In the genomic region with DNA sequence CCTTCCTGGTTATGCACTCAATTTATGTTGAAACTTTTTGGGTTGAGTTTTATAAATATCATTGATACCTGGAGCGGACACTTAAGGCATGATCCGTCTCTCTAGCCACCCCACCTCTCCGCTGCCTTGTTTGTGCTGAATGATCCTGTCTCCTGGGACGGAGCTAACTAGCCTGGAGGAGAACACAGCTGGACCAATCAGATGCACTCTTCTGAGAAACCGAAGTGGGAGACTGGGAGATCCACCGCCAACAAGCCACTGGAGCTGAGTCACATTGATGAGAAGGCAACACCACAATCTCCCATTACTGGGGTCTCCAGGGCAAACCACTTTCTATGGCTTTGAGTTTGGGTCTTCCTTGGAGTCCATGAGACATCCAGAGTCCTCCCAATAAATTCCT, we compare ENCODE assay signal across 18 cellular contexts. TPM values are rescaled to one million over a fixed set of nuclear protein-coding genes. Genes with fewer than 3 reads are reported as not detected.
A peak's percentile ranks its signal among the peaks of the same experiment; 100 is the strongest.
DNase-seq lines count a peak whose midpoint lies in the region; ATAC-seq and TF ChIP-seq lines count a peak whose summit lies in the region.
"Had no signal": no experiment of that assay in that cellular context is flagged by ENCODE, and none has a peak within 500 bp of the region (broad histone marks: within the 10 kb centered on the region; RNA-seq: fewer than 3 reads in every experiment).

No MANE protein-coding gene starts in this region.

- intact Hi-C loops in cardiac septum (cut with DNase I) (no loop called here), colonic mucosa (cut with DNase I) (no loop called here)

- H3K4me3 ChIP-seq in right atrium auricular region = no peak overlapping the region
- H3K4me3 ChIP-seq in colonic mucosa = no peak overlapping the region
- H3K4me3 ChIP-seq: GM23248, HAP-1 had no signal

- H3K9me3 ChIP-seq in right atrium auricular region (no peaks in the 10 kb centered on the region), colonic mucosa (no peaks in the 10 kb centered on the region)
- H3K9me3 ChIP-seq: BE2C, HAP-1 had no signal

- H3K9ac ChIP-seq in colonic mucosa (ENCODE audit: low read depth in 2 of 2, low read length in 2 of 2) = no peak overlapping the region
- H3K9ac ChIP-seq: GM23248 had no signal

- peaks cover 0 to 11% of the 10 kb centered on the region in 2 donors for H3K4me1 ChIP-seq in right atrium auricular region
- no peaks in the 10 kb centered on the region for H3K4me1 ChIP-seq in colonic mucosa
- H3K4me1 ChIP-seq in foreskin keratinocyte = peaks cover 12% of the 10 kb centered on the region
- H3K4me1 ChIP-seq: BE2C, HAP-1 had no signal

- DNase-seq in right atrium auricular region (ENCODE audit: low spot score) = peak; percentile 34
- no peak for DNase-seq in cardiac septum (ENCODE audit: low spot score)
- DNase-seq in colonic mucosa = peak; percentile 7
- DNase-seq in mesenteric fat pad (ENCODE audit: low spot score) = peak; percentile 79
- no peak for DNase-seq in NCI-H226
- DNase-seq in foreskin keratinocyte = no peak
- DNase-seq: ACHN; BE2C; C1 segment of cervical spinal cord; CD4-positive, CD25-positive, alpha-beta regulatory T cell; COR-L47; DMS 273 treated with DMSO at 0.1 percent for 48 hours; GDM1; GM23248; IMR-90 had no signal

- TF ChIP-seq CTCF in right atrium auricular region (IDR thresholded peaks at IDR 0.05) (no peak), colonic mucosa (IDR thresholded peaks at IDR 0.05) (no peak), foreskin keratinocyte (conservative IDR thresholded peaks at IDR 0.05) (no peak)

- H3K27me3 ChIP-seq in right atrium auricular region = no peaks in the 10 kb centered on the region
- no peaks in the 10 kb centered on the region for H3K27me3 ChIP-seq in colonic mucosa
- peaks cover 5% of the 10 kb centered on the region for H3K27me3 ChIP-seq in foreskin keratinocyte
- H3K27me3 ChIP-seq: BE2C had no signal

- H3K27ac ChIP-seq in right atrium auricular region (no peak overlapping the region), colonic mucosa (no peak overlapping the region), foreskin keratinocyte (no peak overlapping the region)
- H3K27ac ChIP-seq: GM23248 had no signal

- ATAC-seq in HG03469 (IDR thresholded peaks at IDR 0.05; ENCODE audit: unreplicated experiment) = no peak
- no peak for ATAC-seq in foreskin keratinocyte

- H3K36me3 ChIP-seq in right atrium auricular region = no peaks in the 10 kb centered on the region
- no peaks in the 10 kb centered on the region for H3K36me3 ChIP-seq in colonic mucosa
- H3K36me3 ChIP-seq: BE2C, HAP-1 had no signal

RNA-seq across cellular contexts. Expression of gene CYP26B1, which starts 29.3 kb away (rescaled TPM):
- total RNA-seq in right atrium auricular region = 10 to 100 TPM in 1 of 2 donors, 1 to 10 TPM in 1; 2.5 to 12.8 TPM
- 7.0 TPM for total RNA-seq in cardiac septum
- total RNA-seq in colonic mucosa = 1 to 10 TPM; 1.0 to 1.9 TPM
- 41.9 TPM for total RNA-seq in mesenteric fat pad
- 0.31 and 1.0 TPM in 2 replicates for total RNA-seq in foreskin keratinocyte
- polyA plus RNA-seq in foreskin keratinocyte = 0.09 and 0.40 TPM in 2 replicates
- total RNA-seq: CD4-positive, CD25-positive, alpha-beta regulatory T cell; CD8-positive, alpha-beta memory T cell; IMR-90 had no signal
- polyA plus RNA-seq: CD4-positive, CD25-positive, alpha-beta regulatory T cell; CD8-positive, alpha-beta memory T cell had no signal

Comparison
In these comparisons a context has a peak if more than half of its experiments do, and no peak if none do; other contexts are left out.
1. DNase-seq: peak in right atrium auricular region (single experiment), colonic mucosa (single experiment) and mesenteric fat pad (single experiment); none in cardiac septum (single experiment), NCI-H226 (single experiment) and foreskin keratinocyte (0 of 2).